Comparison of ENCODE assay signal across 16 cellular contexts in the genomic region with DNA sequence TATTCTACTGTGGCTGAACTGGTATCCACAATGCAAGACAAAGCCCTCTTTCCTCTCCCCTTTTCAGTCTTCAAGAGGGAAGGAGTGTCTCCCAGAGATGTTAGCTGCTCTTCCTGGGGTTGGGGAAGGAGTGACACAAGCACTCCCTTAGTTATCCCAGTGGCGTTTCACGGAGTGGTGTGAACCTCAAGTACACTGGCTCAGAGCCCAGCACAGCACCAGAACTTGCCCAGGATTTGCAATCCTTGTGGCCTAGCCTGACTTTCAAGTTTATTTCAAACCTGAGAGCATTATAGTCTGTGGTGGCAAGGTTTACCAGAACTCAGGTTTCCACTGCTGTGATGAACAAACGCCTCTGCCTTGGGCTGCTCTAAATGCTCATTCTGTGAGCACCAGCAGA.
"Had no signal": no experiment of that assay in that cellular context is flagged by ENCODE, and none has a peak within 500 bp of the region (broad histone marks: within the 10 kb centered on the region; RNA-seq: fewer than 3 reads in every experiment).

No MANE protein-coding gene starts in this region.

- H3K4me3 ChIP-seq: coronary artery, skin epidermis had no signal

- H3K36me3 Mint-ChIP-seq: activated CD4-positive, alpha-beta memory T cell treated with anti-CD3 and anti-CD28 coated beads for 36 hours; activated naive CD8-positive, alpha-beta T cell; memory B cell; type B pancreatic cell had no signal

- H3K27ac ChIP-seq: coronary artery, skin epidermis had no signal

- H3K4me3 Mint-ChIP-seq: activated CD4-positive, alpha-beta memory T cell treated with anti-CD3 and anti-CD28 coated beads for 36 hours; activated naive CD8-positive, alpha-beta T cell; activated T-cell treated with anti-CD3 and anti-CD28 coated beads, Interleukin-2, amount 50 U/mL, for 4 hours; memory B cell; T-helper 2 cell treated with Interferon-gamma antibody and Interleukin-4, amounts not matched to agents 5 μg/mL and 100 μg/mL, for 36 hours; type B pancreatic cell had no signal

- H3K4me1 Mint-ChIP-seq: memory B cell had no signal

- ATAC-seq: activated T-cell treated with anti-CD3 and anti-CD28 coated beads, Interleukin-2, amount 50 U/mL, for 4 hours; left colon had no signal

- H3K27ac Mint-ChIP-seq: activated CD4-positive, alpha-beta memory T cell treated with anti-CD3 and anti-CD28 coated beads for 36 hours; activated naive CD8-positive, alpha-beta T cell; memory B cell; T-helper 2 cell treated with Interferon-gamma antibody and Interleukin-4, amounts not matched to agents 5 μg/mL and 100 μg/mL, for 36 hours; type B pancreatic cell had no signal

- H3K9me3 Mint-ChIP-seq: activated CD4-positive, alpha-beta memory T cell treated with anti-CD3 and anti-CD28 coated beads for 36 hours; activated T-cell treated with anti-CD3 and anti-CD28 coated beads, Interleukin-2, amount 50 U/mL, for 4 hours; memory B cell; T-helper 2 cell treated with Interferon-gamma antibody and Interleukin-4, amounts not matched to agents 5 μg/mL and 100 μg/mL, for 36 hours; type B pancreatic cell had no signal

- H3K27me3 Mint-ChIP-seq: activated naive CD8-positive, alpha-beta T cell; memory B cell; type B pancreatic cell had no signal

- DNase-seq: activated CD4-positive, alpha-beta memory T cell treated with anti-CD3 and anti-CD28 coated beads for 36 hours; activated CD4-positive, CD25-positive, alpha-beta regulatory T cell treated with anti-CD3 and anti-CD28 coated beads, Interleukin-2, amount 50 U/mL, for 72 hours; activated effector memory CD4-positive, alpha-beta T cell treated with anti-CD3 and anti-CD28 coated beads, Interleukin-2, amount 50 U/mL, for 16 hours; activated T-cell treated with anti-CD3 and anti-CD28 coated beads, Interleukin-2, amount 50 U/mL, for 4 hours; caudate nucleus; effector CD4-positive, alpha-beta T cell; hypothalamus; left colon; SHP77 treated with DMSO at 0.1 percent for 48 hours; substantia nigra had no signal
